Comparison of ENCODE assay signal across 1 cellular context in the genomic region with DNA sequence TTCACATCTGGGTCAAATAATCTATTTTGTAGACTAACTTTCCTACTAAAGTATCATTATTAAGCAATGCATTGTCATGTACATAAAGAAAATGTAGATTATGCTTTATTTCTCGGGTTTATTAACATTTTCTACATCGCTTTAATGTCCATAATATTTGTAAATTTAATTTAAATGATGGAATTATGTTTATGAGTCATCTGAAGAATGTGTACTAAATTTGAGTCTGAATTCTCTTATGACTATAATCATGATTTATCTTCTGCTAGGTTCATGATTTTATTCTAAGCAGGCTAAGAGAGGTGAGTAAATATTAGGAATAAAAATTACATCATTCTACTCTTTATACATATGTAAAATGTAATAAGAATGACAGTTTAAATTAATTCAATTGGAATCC.
TF ChIP-seq lines count a peak whose summit lies in the region.

No MANE protein-coding gene starts in this region.

TF ChIP-seq in SK-N-SH treated with all-trans-retinoic acid at 6 μM for 48 hours, 23 proteins besides CTCF, POLR2A, EP300 and RAD21 (continued from another document):
- TF ChIP-seq, protein P1, sequence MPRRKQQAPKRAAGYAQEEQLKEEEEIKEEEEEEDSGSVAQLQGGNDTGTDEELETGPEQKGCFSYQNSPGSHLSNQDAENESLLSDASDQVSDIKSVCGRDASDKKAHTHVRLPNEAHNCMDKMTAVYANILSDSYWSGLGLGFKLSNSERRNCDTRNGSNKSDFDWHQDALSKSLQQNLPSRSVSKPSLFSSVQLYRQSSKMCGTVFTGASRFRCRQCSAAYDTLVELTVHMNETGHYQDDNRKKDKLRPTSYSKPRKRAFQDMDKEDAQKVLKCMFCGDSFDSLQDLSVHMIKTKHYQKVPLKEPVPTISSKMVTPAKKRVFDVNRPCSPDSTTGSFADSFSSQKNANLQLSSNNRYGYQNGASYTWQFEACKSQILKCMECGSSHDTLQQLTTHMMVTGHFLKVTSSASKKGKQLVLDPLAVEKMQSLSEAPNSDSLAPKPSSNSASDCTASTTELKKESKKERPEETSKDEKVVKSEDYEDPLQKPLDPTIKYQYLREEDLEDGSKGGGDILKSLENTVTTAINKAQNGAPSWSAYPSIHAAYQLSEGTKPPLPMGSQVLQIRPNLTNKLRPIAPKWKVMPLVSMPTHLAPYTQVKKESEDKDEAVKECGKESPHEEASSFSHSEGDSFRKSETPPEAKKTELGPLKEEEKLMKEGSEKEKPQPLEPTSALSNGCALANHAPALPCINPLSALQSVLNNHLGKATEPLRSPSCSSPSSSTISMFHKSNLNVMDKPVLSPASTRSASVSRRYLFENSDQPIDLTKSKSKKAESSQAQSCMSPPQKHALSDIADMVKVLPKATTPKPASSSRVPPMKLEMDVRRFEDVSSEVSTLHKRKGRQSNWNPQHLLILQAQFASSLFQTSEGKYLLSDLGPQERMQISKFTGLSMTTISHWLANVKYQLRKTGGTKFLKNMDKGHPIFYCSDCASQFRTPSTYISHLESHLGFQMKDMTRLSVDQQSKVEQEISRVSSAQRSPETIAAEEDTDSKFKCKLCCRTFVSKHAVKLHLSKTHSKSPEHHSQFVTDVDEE (CRISPR knock-in tag; IDR thresholded peaks at IDR 0.05) = no peak
- TF ChIP-seq, protein P2, sequence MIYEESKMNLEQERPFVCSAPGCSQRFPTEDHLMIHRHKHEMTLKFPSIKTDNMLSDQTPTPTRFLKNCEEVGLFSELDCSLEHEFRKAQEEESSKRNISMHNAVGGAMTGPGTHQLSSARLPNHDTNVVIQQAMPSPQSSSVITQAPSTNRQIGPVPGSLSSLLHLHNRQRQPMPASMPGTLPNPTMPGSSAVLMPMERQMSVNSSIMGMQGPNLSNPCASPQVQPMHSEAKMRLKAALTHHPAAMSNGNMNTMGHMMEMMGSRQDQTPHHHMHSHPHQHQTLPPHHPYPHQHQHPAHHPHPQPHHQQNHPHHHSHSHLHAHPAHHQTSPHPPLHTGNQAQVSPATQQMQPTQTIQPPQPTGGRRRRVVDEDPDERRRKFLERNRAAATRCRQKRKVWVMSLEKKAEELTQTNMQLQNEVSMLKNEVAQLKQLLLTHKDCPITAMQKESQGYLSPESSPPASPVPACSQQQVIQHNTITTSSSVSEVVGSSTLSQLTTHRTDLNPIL (CRISPR knock-in tag; IDR thresholded peaks at IDR 0.05; ENCODE audit: low read depth) = peak; percentile 92
- TF ChIP-seq ISL1 (CRISPR knock-in tag; IDR thresholded peaks at IDR 0.05) = peak; percentile 98
- TF ChIP-seq, protein P3, sequence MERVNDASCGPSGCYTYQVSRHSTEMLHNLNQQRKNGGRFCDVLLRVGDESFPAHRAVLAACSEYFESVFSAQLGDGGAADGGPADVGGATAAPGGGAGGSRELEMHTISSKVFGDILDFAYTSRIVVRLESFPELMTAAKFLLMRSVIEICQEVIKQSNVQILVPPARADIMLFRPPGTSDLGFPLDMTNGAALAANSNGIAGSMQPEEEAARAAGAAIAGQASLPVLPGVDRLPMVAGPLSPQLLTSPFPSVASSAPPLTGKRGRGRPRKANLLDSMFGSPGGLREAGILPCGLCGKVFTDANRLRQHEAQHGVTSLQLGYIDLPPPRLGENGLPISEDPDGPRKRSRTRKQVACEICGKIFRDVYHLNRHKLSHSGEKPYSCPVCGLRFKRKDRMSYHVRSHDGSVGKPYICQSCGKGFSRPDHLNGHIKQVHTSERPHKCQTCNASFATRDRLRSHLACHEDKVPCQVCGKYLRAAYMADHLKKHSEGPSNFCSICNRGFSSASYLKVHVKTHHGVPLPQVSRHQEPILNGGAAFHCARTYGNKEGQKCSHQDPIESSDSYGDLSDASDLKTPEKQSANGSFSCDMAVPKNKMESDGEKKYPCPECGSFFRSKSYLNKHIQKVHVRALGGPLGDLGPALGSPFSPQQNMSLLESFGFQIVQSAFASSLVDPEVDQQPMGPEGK (CRISPR knock-in tag; IDR thresholded peaks at IDR 0.05; ENCODE audit: borderline replicate concordance) = peak; percentile 89; the same call in 1 of the 2 replicates
- peak; percentile 54; the same call in 1 of the 2 replicates for TF ChIP-seq ZFP3 (CRISPR knock-in tag; IDR thresholded peaks at IDR 0.05)
- no peak for TF ChIP-seq RARB (CRISPR knock-in tag; IDR thresholded peaks at IDR 0.05)
